In genomic region chr3:150149651-150150051, GRCh38 we compare ENCODE assay signal across 11 cellular contexts.
DNase-seq lines count a peak whose midpoint lies in the region; ATAC-seq, FAIRE-seq and TF ChIP-seq lines count a peak whose summit lies in the region.
"Had no signal": no experiment of that assay in that cellular context is flagged by ENCODE, and none has a peak within 500 bp of the region (broad histone marks: within the 10 kb centered on the region; RNA-seq: fewer than 3 reads in every experiment).

No MANE protein-coding gene starts in this region.

- no peaks in the 10 kb centered on the region for H3K36me3 ChIP-seq in astrocyte (ENCODE audit: insufficient read depth, low read length)
- H3K36me3 ChIP-seq in kidney (ENCODE audit: control insufficient read depth in 1 of 2, insufficient read depth in 2 of 2, low read length in 2 of 2): no peaks in the 10 kb centered on the region

- CTCF ChIA-PET in activated CD4-positive, alpha-beta T cell treated with anti-CD3 and anti-CD28 coated beads for 36 hours (lab: Charles Lee): interaction anchor here (0.9 to 1.3 kb wide), 3 partner anchors 9 to 214 kb away, joined by 3 to 4 read pairs (median 4); no protein-coding TSS in a partner anchor

- H3K9me3 ChIP-seq in astrocyte (ENCODE audit: insufficient read depth, low read depth, low read length) (no peaks in the 10 kb centered on the region), kidney (ENCODE audit: control insufficient read depth in 1 of 2, low read length in 2 of 2) (no peaks in the 10 kb centered on the region)

- H2AFZ ChIP-seq in astrocyte (ENCODE audit: low read depth, low read length): no peak overlapping the region

- no peaks in the 10 kb centered on the region for H3K27me3 ChIP-seq in astrocyte (ENCODE audit: insufficient read depth, low read length)

- H3K79me2 ChIP-seq in astrocyte (ENCODE audit: insufficient read depth, low read length): no peaks in the 10 kb centered on the region

- H3K9me3 Mint-ChIP-seq in astrocyte (ENCODE audit: unreplicated experiment): peaks cover 1% of the 10 kb centered on the region
- H3K9me3 Mint-ChIP-seq in activated CD4-positive, alpha-beta T cell treated with anti-CD3 and anti-CD28 coated beads for 36 hours (ENCODE audit: low read depth): no peaks in the 10 kb centered on the region

- no peak for ATAC-seq in GM21723 (IDR thresholded peaks at IDR 0.05; ENCODE audit: unreplicated experiment)
- ATAC-seq in activated CD4-positive, alpha-beta T cell treated with anti-CD3 and anti-CD28 coated beads for 36 hours: no peak
- ATAC-seq: naive thymus-derived CD4-positive, alpha-beta T cell had no signal

- no peaks in the 10 kb centered on the region for H3K36me3 Mint-ChIP-seq in astrocyte (ENCODE audit: low read depth, unreplicated experiment)
- no peaks in the 10 kb centered on the region for H3K36me3 Mint-ChIP-seq in activated CD4-positive, alpha-beta T cell treated with anti-CD3 and anti-CD28 coated beads for 36 hours (ENCODE audit: low read depth)
- H3K36me3 Mint-ChIP-seq: naive thymus-derived CD4-positive, alpha-beta T cell had no signal

- POLR2A ChIA-PET in activated CD4-positive, alpha-beta T cell treated with anti-CD3 and anti-CD28 coated beads for 36 hours (lab: Charles Lee): no interaction called here

- FAIRE-seq in astrocyte (lab: Jason Lieb, UNC): no peak
- no peak for FAIRE-seq in kidney (lab: Jason Lieb, UNC)
- FAIRE-seq: endothelial cell of umbilical vein, G401.6 had no signal

- H3K27ac Mint-ChIP-seq in astrocyte (ENCODE audit: unreplicated experiment): no peak overlapping the region
- H3K27ac Mint-ChIP-seq in activated CD4-positive, alpha-beta T cell treated with anti-CD3 and anti-CD28 coated beads for 36 hours: no peak overlapping the region
- H3K27ac Mint-ChIP-seq: naive thymus-derived CD4-positive, alpha-beta T cell had no signal

- no peak for TF ChIP-seq CTCF in AG10803 (conservative IDR thresholded peaks at IDR 0.05; ENCODE audit: low read length)
- no peak for TF ChIP-seq CTCF in astrocyte (IDR thresholded peaks at IDR 0.05; ENCODE audit: insufficient read depth, low read depth, low read length)
- TF ChIP-seq CTCF in kidney (IDR thresholded peaks at IDR 0.05; ENCODE audit: borderline replicate concordance, extremely low read depth, insufficient read depth): no peak

- no peak overlapping the region for H3K4me2 ChIP-seq in astrocyte (ENCODE audit: low read length)

- peaks cover 24% of the 10 kb centered on the region for H3K4me1 ChIP-seq in astrocyte (ENCODE audit: insufficient read depth, low read length)
- H3K4me1 ChIP-seq in kidney (ENCODE audit: control insufficient read depth in 1 of 2, insufficient read depth in 1 of 2, low read depth in 1 of 2, low read length in 2 of 2): peaks cover 13 to 14% of the 10 kb centered on the region in 2 donors

- peaks cover 26% of the 10 kb centered on the region for H3K4me1 Mint-ChIP-seq in astrocyte (ENCODE audit: low read depth, unreplicated experiment)
- no peaks in the 10 kb centered on the region for H3K4me1 Mint-ChIP-seq in activated CD4-positive, alpha-beta T cell treated with anti-CD3 and anti-CD28 coated beads for 36 hours

- H3K4me3 Mint-ChIP-seq in astrocyte (ENCODE audit: unreplicated experiment): no peak overlapping the region
- H3K4me3 Mint-ChIP-seq in activated CD4-positive, alpha-beta T cell treated with anti-CD3 and anti-CD28 coated beads for 36 hours: no peak overlapping the region
- H3K4me3 Mint-ChIP-seq: naive thymus-derived CD4-positive, alpha-beta T cell had no signal

- H4K20me1 ChIP-seq in astrocyte (ENCODE audit: insufficient read depth, low read length): no peaks in the 10 kb centered on the region

- H3K4me3 ChIP-seq in AG10803 (ENCODE audit: low read length): no peak overlapping the region
- H3K4me3 ChIP-seq in astrocyte (ENCODE audit: insufficient read depth, low read depth, low read length): no peak overlapping the region
- no peak overlapping the region for H3K4me3 ChIP-seq in kidney (ENCODE audit: low read length in 2 of 2)

- H3K27ac ChIP-seq in astrocyte (ENCODE audit: low read depth, low read length) (peak overlapping the region; percentile 55), kidney (ENCODE audit: low read depth in 2 of 2, low read length in 2 of 2) (peak overlapping the region; percentile 47 to 76)

- intact Hi-C loops in kidney (cut with DNase I): no loop called here
- intact Hi-C loops in activated CD4-positive, alpha-beta T cell treated with anti-CD3 and anti-CD28 coated beads for 36 hours (cut with DNase I, micrococcal nuclease): no loop called here

- no peak overlapping the region for H3K9ac ChIP-seq in astrocyte (ENCODE audit: low read length)
- no peak overlapping the region for H3K9ac ChIP-seq in kidney (ENCODE audit: low read length in 2 of 2)

- no peaks in the 10 kb centered on the region for H3K27me3 Mint-ChIP-seq in astrocyte (ENCODE audit: low read depth, unreplicated experiment)
- peaks cover 19% of the 10 kb centered on the region for H3K27me3 Mint-ChIP-seq in activated CD4-positive, alpha-beta T cell treated with anti-CD3 and anti-CD28 coated beads for 36 hours

- DNase-seq in AG10803 (ENCODE audit: low read depth): peak; percentile 90
- peak; percentile 60 for DNase-seq in M059J (ENCODE audit: low read depth)
- peak; percentile 82 for DNase-seq in astrocyte (ENCODE audit: low read depth)
- DNase-seq in kidney: no peak
- DNase-seq in T-helper 1 cell: no peak
- no peak for DNase-seq in activated naive CD4-positive, alpha-beta T cell (lab: John Stamatoyannopoulos, UW)
- no peak for DNase-seq in activated CD4-positive, alpha-beta T cell treated with anti-CD3 and anti-CD28 coated beads for 36 hours
- DNase-seq: naive thymus-derived CD4-positive, alpha-beta T cell had no signal

Comparison
In these comparisons a context has a peak if more than half of its experiments do, and no peak if none do; other contexts are left out.
1. DNase-seq: peak in AG10803 (single experiment), M059J (single experiment) and astrocyte (single experiment); none in kidney (single experiment), T-helper 1 cell (0 of 5), activated naive CD4-positive, alpha-beta T cell (0 of 4) and activated CD4-positive, alpha-beta T cell treated with anti-CD3 and anti-CD28 coated beads for 36 hours (single experiment).